24 cellular contexts compared by ENCODE assay signal in the genomic region with DNA sequence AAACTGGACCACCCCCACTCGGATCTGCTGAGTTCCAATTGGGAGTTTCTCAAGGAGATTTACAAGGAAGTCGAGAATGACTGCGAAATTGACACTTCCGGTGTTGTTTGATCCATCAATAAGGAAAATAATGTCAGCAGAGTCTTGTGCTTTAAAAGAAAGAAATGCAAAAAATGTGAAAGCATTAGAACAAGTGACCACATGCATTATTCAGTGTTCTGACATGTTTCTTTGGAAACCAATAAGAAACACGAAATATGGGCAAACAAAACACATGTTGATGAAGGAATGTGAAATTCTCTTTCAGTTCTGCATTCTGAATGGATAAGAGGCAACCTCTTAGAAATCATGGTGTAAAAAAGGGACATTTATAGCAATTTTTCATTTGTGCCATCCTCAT. TPM values are rescaled to one million over a fixed set of nuclear protein-coding genes. Genes with fewer than 3 reads are reported as not detected.
"Had no signal": no experiment of that assay in that cellular context is flagged by ENCODE, and none has a peak within 500 bp of the region (broad histone marks: within the 10 kb centered on the region; RNA-seq: fewer than 3 reads in every experiment).

No MANE protein-coding gene starts in this region.

- H3K4me2 ChIP-seq: hepatocyte had no signal

- H3K36me3 Mint-ChIP-seq: immature natural killer cell; natural killer cell; stimulated activated effector memory CD8-positive, alpha-beta T cell treated with anti-CD3 and anti-CD28 coated beads, Interleukin-12 subunit alpha, Interleukin-12 subunit beta, amount 100 ng/mL, for 72 hours had no signal

- H3K27ac Mint-ChIP-seq: activated B cell treated with CpG ODN at 0.5 μM for 24 hours; activated CD4-positive, alpha-beta memory T cell treated with anti-CD3 and anti-CD28 coated beads for 36 hours; activated naive CD8-positive, alpha-beta T cell treated with anti-CD3 and anti-CD28 coated beads, Interleukin-2, amount 50 U/mL, for 24 hours; immature natural killer cell; natural killer cell; stimulated activated effector memory CD8-positive, alpha-beta T cell treated with anti-CD3 and anti-CD28 coated beads, Interleukin-12 subunit alpha, Interleukin-12 subunit beta, amount 100 ng/mL, for 72 hours; T-helper 17 cell had no signal

- H3K9me3 Mint-ChIP-seq: activated B cell treated with CpG ODN at 0.5 μM for 24 hours; activated CD4-positive, alpha-beta memory T cell treated with anti-CD3 and anti-CD28 coated beads for 36 hours; activated naive CD8-positive, alpha-beta T cell treated with anti-CD3 and anti-CD28 coated beads, Interleukin-2, amount 50 U/mL, for 24 hours; immature natural killer cell; natural killer cell; stimulated activated effector memory CD8-positive, alpha-beta T cell treated with anti-CD3 and anti-CD28 coated beads, Interleukin-12 subunit alpha, Interleukin-12 subunit beta, amount 100 ng/mL, for 72 hours had no signal

- H3K4me1 Mint-ChIP-seq: activated B cell treated with CpG ODN at 0.5 μM for 24 hours; activated naive CD8-positive, alpha-beta T cell treated with anti-CD3 and anti-CD28 coated beads, Interleukin-2, amount 50 U/mL, for 24 hours; immature natural killer cell; natural killer cell; stimulated activated effector memory CD8-positive, alpha-beta T cell treated with anti-CD3 and anti-CD28 coated beads, Interleukin-12 subunit alpha, Interleukin-12 subunit beta, amount 100 ng/mL, for 72 hours; T-helper 17 cell had no signal

- H3K4me1 ChIP-seq: foreskin keratinocyte, left lung, prostate gland had no signal

- ATAC-seq: activated naive CD8-positive, alpha-beta T cell treated with anti-CD3 and anti-CD28 coated beads, Interleukin-2, amount 50 U/mL, for 24 hours; foreskin keratinocyte; left lung; natural killer cell; stimulated activated effector memory CD8-positive, alpha-beta T cell treated with anti-CD3 and anti-CD28 coated beads, Interleukin-12 subunit alpha, Interleukin-12 subunit beta, amount 100 ng/mL, for 72 hours; T-helper 17 cell had no signal

- DNase-seq: activated B cell treated with CpG ODN at 0.5 μM for 24 hours; activated CD4-positive, alpha-beta memory T cell treated with anti-CD3 and anti-CD28 coated beads for 36 hours; activated CD4-positive, alpha-beta T cell treated with anti-CD3 and anti-CD28 coated beads for 48 hours; activated effector memory CD4-positive, alpha-beta T cell treated with anti-CD3 and anti-CD28 coated beads, Interleukin-2, amount 50 U/mL, for 16 hours; activated naive CD4-positive, alpha-beta T cell treated with anti-CD3 and anti-CD28 coated beads, Interleukin-2, amount 50 U/mL, for 16 hours; activated naive CD8-positive, alpha-beta T cell treated with anti-CD3 and anti-CD28 coated beads, Interleukin-2, amount 50 U/mL, for 24 hours; aorta; cortex of kidney; immature natural killer cell; kidney glomerular epithelial cell; left lung; mammary epithelial cell; midbrain; natural killer cell; ovary; stimulated activated CD4-positive, alpha-beta T cell treated with anti-CD3 and anti-CD28 coated beads, Interleukin-1b, Interleukin-23, amount 100 ng/mL, for 48 hours; stomach; SW 1271; T-helper 17 cell; transverse colon had no signal

- H2AFZ ChIP-seq: hepatocyte had no signal

- H3K27me3 Mint-ChIP-seq: activated CD4-positive, alpha-beta memory T cell treated with anti-CD3 and anti-CD28 coated beads for 36 hours; activated naive CD8-positive, alpha-beta T cell treated with anti-CD3 and anti-CD28 coated beads, Interleukin-2, amount 50 U/mL, for 24 hours had no signal

- H3K4me3 ChIP-seq: hepatocyte, left lung, ovary, prostate gland, stomach, transverse colon had no signal

- H3K9me3 ChIP-seq: left lung, ovary, prostate gland, stomach, transverse colon had no signal

- H3K4me3 Mint-ChIP-seq: activated B cell treated with CpG ODN at 0.5 μM for 24 hours; activated CD4-positive, alpha-beta memory T cell treated with anti-CD3 and anti-CD28 coated beads for 36 hours; activated naive CD8-positive, alpha-beta T cell treated with anti-CD3 and anti-CD28 coated beads, Interleukin-2, amount 50 U/mL, for 24 hours; immature natural killer cell; natural killer cell; stimulated activated effector memory CD8-positive, alpha-beta T cell treated with anti-CD3 and anti-CD28 coated beads, Interleukin-12 subunit alpha, Interleukin-12 subunit beta, amount 100 ng/mL, for 72 hours; T-helper 17 cell had no signal

- H3K27ac ChIP-seq: foreskin keratinocyte, hepatocyte, left lung, ovary, prostate gland had no signal

- H3K27me3 ChIP-seq: hepatocyte, left lung, ovary, transverse colon had no signal

- H3K36me3 ChIP-seq: left lung, ovary, prostate gland, transverse colon had no signal

RNA-seq across cellular contexts. Expression of gene COL6A3, which starts 25.9 kb away (rescaled TPM):
- total RNA-seq: foreskin keratinocyte had no signal
- polyA plus RNA-seq: foreskin keratinocyte had no signal
